ENCODE assay signal across 1 cellular context in the genomic region with DNA sequence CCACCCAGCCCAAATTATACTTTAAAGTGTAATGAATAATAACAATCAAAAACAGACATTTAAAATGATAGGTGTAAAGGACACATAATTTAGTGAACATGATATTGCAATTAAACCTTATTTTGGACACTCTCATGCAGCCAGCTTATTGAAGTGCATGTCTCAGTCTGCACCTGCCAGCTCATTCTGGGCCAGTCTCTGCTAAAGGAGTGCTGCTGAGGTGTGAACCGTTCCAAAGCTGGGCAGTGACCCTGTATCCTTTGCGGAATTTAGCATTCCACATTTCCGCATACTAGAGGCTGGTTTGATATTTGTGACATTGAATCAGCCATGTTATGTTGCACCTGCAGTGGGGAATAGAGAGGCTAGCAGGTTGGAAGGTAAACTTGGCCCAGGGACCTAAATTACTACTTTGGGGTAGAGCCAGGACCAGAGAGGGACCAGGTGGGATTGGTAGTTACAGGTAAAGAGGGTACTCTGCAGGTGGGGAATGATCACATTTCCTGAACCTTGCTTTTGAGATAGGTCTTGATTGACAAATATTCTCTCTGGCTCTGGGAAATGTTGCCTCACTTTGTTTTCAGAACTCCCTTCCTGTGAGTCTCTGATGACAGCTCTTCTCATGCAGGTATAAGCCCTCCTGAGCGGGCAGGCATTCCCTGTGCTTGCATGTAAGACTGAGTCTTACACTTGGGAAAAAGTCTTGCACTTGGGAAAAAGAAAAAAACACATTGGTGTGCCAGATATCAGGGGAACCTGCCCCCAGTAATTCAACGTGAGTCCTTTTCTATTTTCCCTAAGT.
TF ChIP-seq lines count a peak whose summit lies in the region.

No MANE protein-coding gene starts in this region.

TF ChIP-seq in HepG2, 621 proteins besides CTCF, POLR2A, EP300 and RAD21 (continued from another document):
- TF ChIP-seq, protein P1, sequence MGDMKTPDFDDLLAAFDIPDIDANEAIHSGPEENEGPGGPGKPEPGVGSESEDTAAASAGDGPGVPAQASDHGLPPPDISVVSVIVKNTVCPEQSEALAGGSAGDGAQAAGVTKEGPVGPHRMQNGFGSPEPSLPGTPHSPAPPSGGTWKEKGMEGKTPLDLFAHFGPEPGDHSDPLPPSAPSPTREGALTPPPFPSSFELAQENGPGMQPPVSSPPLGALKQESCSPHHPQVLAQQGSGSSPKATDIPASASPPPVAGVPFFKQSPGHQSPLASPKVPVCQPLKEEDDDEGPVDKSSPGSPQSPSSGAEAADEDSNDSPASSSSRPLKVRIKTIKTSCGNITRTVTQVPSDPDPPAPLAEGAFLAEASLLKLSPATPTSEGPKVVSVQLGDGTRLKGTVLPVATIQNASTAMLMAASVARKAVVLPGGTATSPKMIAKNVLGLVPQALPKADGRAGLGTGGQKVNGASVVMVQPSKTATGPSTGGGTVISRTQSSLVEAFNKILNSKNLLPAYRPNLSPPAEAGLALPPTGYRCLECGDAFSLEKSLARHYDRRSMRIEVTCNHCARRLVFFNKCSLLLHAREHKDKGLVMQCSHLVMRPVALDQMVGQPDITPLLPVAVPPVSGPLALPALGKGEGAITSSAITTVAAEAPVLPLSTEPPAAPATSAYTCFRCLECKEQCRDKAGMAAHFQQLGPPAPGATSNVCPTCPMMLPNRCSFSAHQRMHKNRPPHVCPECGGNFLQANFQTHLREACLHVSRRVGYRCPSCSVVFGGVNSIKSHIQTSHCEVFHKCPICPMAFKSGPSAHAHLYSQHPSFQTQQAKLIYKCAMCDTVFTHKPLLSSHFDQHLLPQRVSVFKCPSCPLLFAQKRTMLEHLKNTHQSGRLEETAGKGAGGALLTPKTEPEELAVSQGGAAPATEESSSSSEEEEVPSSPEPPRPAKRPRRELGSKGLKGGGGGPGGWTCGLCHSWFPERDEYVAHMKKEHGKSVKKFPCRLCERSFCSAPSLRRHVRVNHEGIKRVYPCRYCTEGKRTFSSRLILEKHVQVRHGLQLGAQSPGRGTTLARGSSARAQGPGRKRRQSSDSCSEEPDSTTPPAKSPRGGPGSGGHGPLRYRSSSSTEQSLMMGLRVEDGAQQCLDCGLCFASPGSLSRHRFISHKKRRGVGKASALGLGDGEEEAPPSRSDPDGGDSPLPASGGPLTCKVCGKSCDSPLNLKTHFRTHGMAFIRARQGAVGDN (CRISPR knock-in tag; IDR thresholded peaks at IDR 0.05), result no peak
- TF ChIP-seq, protein P2, sequence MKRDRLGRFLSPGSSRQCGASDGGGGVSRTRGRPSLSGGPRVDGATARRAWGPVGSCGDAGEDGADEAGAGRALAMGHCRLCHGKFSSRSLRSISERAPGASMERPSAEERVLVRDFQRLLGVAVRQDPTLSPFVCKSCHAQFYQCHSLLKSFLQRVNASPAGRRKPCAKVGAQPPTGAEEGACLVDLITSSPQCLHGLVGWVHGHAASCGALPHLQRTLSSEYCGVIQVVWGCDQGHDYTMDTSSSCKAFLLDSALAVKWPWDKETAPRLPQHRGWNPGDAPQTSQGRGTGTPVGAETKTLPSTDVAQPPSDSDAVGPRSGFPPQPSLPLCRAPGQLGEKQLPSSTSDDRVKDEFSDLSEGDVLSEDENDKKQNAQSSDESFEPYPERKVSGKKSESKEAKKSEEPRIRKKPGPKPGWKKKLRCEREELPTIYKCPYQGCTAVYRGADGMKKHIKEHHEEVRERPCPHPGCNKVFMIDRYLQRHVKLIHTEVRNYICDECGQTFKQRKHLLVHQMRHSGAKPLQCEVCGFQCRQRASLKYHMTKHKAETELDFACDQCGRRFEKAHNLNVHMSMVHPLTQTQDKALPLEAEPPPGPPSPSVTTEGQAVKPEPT (CRISPR knock-in tag; IDR thresholded peaks at IDR 0.05; ENCODE audit: low read depth), result no peak
- TF ChIP-seq, protein P3, sequence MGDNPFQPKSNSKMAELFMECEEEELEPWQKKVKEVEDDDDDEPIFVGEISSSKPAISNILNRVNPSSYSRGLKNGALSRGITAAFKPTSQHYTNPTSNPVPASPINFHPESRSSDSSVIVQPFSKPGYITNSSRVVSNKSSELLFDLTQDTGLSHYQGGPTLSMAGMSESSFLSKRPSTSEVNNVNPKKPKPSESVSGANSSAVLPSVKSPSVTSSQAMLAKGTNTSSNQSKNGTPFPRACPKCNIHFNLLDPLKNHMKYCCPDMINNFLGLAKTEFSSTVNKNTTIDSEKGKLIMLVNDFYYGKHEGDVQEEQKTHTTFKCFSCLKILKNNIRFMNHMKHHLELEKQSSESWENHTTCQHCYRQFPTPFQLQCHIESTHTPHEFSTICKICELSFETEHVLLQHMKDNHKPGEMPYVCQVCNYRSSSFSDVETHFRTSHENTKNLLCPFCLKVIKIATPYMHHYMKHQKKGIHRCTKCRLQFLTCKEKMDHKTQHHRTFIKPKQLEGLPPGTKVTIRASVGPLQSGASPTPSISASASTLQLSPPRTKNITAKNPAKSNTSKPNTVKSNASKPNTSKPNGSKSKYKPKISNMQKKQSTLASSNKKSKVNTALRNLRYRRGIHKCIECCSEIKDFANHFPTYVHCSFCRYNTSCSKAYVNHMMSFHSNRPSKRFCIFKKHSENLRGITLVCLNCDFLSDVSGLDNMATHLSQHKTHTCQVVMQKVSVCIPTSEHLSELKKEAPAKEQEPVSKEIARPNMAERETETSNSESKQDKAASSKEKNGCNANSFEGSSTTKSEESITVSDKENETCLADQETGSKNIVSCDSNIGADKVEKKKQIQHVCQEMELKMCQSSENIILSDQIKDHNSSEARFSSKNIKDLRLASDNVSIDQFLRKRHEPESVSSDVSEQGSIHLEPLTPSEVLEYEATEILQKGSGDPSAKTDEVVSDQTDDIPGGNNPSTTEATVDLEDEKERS (CRISPR knock-in tag; IDR thresholded peaks at IDR 0.05), result 0 out of 2 replicates have a peak, but pooled peaks have one; percentile 0
- no peak for TF ChIP-seq HNRNPH1 (optimal IDR thresholded peaks at IDR 0.05; ENCODE audit: low read depth, low read length)
- no peak for TF ChIP-seq SRY (CRISPR knock-in tag; IDR thresholded peaks at IDR 0.05)
- TF ChIP-seq GTF2F1 (IDR thresholded peaks at IDR 0.05; ENCODE audit: low read length), result no peak
- TF ChIP-seq ZNF30 (CRISPR knock-in tag; IDR thresholded peaks at IDR 0.05), result no peak
- no peak for TF ChIP-seq ZSCAN31 (CRISPR knock-in tag; IDR thresholded peaks at IDR 0.05; ENCODE audit: low read depth)
- TF ChIP-seq ATRX (CRISPR knock-in tag; IDR thresholded peaks at IDR 0.05; ENCODE audit: borderline replicate concordance), result no peak
- TF ChIP-seq SMARCE1 (IDR thresholded peaks at IDR 0.05; ENCODE audit: borderline replicate concordance), result no peak
- TF ChIP-seq NFE2 (CRISPR knock-in tag; IDR thresholded peaks at IDR 0.05), result no peak
- no peak for TF ChIP-seq SMAD3 (CRISPR knock-in tag; IDR thresholded peaks at IDR 0.05)
- no peak for TF ChIP-seq ZNF839 (CRISPR knock-in tag; IDR thresholded peaks at IDR 0.05; ENCODE audit: borderline replicate concordance)
- TF ChIP-seq POLR2AphosphoS5 (IDR thresholded peaks at IDR 0.05; ENCODE audit: low read depth, low read length), result no peak
- TF ChIP-seq ZNF557 (CRISPR knock-in tag; IDR thresholded peaks at IDR 0.05), result no peak
- TF ChIP-seq ZNF234 (CRISPR knock-in tag; conservative IDR thresholded peaks at IDR 0.05), result no peak
- TF ChIP-seq, protein P4, sequence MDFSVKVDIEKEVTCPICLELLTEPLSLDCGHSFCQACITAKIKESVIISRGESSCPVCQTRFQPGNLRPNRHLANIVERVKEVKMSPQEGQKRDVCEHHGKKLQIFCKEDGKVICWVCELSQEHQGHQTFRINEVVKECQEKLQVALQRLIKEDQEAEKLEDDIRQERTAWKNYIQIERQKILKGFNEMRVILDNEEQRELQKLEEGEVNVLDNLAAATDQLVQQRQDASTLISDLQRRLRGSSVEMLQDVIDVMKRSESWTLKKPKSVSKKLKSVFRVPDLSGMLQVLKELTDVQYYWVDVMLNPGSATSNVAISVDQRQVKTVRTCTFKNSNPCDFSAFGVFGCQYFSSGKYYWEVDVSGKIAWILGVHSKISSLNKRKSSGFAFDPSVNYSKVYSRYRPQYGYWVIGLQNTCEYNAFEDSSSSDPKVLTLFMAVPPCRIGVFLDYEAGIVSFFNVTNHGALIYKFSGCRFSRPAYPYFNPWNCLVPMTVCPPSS (IDR thresholded peaks at IDR 0.05), result no peak
- no peak for TF ChIP-seq ZNF329 (CRISPR knock-in tag; IDR thresholded peaks at IDR 0.05; ENCODE audit: low read depth)
- no peak for TF ChIP-seq PLRG1 (conservative IDR thresholded peaks at IDR 0.05)
- TF ChIP-seq, protein P5, sequence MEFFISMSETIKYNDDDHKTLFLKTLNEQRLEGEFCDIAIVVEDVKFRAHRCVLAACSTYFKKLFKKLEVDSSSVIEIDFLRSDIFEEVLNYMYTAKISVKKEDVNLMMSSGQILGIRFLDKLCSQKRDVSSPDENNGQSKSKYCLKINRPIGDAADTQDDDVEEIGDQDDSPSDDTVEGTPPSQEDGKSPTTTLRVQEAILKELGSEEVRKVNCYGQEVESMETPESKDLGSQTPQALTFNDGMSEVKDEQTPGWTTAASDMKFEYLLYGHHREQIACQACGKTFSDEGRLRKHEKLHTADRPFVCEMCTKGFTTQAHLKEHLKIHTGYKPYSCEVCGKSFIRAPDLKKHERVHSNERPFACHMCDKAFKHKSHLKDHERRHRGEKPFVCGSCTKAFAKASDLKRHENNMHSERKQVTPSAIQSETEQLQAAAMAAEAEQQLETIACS (CRISPR knock-in tag; IDR thresholded peaks at IDR 0.05), result no peak
- TF ChIP-seq ISX (CRISPR knock-in tag; conservative IDR thresholded peaks at IDR 0.05), result no peak
- no peak for TF ChIP-seq SIN3B (IDR thresholded peaks at IDR 0.05; ENCODE audit: low read length)
- no peak for TF ChIP-seq TRIM24 (CRISPR knock-in tag; IDR thresholded peaks at IDR 0.05)
- TF ChIP-seq HHEX (CRISPR knock-in tag; IDR thresholded peaks at IDR 0.05), result no peak
- no peak for TF ChIP-seq TEAD2 (CRISPR knock-in tag; IDR thresholded peaks at IDR 0.05)
- TF ChIP-seq, protein P6, sequence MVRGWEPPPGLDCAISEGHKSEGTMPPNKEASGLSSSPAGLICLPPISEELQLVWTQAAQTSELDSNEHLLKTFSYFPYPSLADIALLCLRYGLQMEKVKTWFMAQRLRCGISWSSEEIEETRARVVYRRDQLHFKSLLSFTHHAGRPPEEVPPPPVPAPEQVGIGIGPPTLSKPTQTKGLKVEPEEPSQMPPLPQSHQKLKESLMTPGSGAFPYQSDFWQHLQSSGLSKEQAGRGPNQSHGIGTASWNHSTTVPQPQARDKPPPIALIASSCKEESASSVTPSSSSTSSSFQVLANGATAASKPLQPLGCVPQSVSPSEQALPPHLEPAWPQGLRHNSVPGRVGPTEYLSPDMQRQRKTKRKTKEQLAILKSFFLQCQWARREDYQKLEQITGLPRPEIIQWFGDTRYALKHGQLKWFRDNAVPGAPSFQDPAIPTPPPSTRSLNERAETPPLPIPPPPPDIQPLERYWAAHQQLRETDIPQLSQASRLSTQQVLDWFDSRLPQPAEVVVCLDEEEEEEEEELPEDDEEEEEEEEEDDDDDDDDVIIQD (CRISPR knock-in tag; IDR thresholded peaks at IDR 0.05; ENCODE audit: low read depth), result no peak
- TF ChIP-seq ZNF256 (CRISPR knock-in tag; conservative IDR thresholded peaks at IDR 0.05), result no peak
- TF ChIP-seq, protein P7, sequence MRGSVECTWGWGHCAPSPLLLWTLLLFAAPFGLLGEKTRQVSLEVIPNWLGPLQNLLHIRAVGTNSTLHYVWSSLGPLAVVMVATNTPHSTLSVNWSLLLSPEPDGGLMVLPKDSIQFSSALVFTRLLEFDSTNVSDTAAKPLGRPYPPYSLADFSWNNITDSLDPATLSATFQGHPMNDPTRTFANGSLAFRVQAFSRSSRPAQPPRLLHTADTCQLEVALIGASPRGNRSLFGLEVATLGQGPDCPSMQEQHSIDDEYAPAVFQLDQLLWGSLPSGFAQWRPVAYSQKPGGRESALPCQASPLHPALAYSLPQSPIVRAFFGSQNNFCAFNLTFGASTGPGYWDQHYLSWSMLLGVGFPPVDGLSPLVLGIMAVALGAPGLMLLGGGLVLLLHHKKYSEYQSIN (CRISPR knock-in tag; IDR thresholded peaks at IDR 0.05; ENCODE audit: borderline replicate concordance), result no peak
- TF ChIP-seq MBNL3 (CRISPR knock-in tag; conservative IDR thresholded peaks at IDR 0.05), result no peak
- no peak for TF ChIP-seq FOSL1 (CRISPR knock-in tag; IDR thresholded peaks at IDR 0.05; ENCODE audit: borderline replicate concordance)
- TF ChIP-seq MZF1 (CRISPR knock-in tag; IDR thresholded peaks at IDR 0.05; ENCODE audit: borderline replicate concordance), result peak; percentile 81; the same call in 1 of the 2 replicates
- TF ChIP-seq KDM2A (CRISPR knock-in tag; IDR thresholded peaks at IDR 0.05; ENCODE audit: borderline replicate concordance, low read depth), result no peak
- no peak for TF ChIP-seq RFX1 (IDR thresholded peaks at IDR 0.05)
- TF ChIP-seq U2AF2 (IDR thresholded peaks at IDR 0.05; ENCODE audit: low read depth, low read length), result no peak
- no peak for TF ChIP-seq NBN (conservative IDR thresholded peaks at IDR 0.05)
- TF ChIP-seq, protein P8, sequence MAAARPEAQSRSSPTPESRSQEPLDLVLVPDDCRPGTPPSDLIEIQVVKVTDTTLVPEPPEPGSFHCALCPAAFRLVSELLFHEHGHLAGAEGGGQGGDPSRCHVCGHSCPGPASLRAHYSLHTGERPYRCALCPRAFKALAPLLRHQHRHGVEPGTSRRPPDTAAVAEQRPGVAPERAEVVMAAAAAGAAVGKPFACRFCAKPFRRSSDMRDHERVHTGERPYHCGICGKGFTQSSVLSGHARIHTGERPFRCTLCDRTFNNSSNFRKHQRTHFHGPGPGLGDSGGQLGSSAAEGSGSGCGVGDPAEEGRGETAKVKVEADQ (CRISPR knock-in tag; IDR thresholded peaks at IDR 0.05; ENCODE audit: borderline replicate concordance), result no peak
- no peak for TF ChIP-seq HMG20A (CRISPR knock-in tag; IDR thresholded peaks at IDR 0.05; ENCODE audit: borderline replicate concordance)
- TF ChIP-seq, protein P9, sequence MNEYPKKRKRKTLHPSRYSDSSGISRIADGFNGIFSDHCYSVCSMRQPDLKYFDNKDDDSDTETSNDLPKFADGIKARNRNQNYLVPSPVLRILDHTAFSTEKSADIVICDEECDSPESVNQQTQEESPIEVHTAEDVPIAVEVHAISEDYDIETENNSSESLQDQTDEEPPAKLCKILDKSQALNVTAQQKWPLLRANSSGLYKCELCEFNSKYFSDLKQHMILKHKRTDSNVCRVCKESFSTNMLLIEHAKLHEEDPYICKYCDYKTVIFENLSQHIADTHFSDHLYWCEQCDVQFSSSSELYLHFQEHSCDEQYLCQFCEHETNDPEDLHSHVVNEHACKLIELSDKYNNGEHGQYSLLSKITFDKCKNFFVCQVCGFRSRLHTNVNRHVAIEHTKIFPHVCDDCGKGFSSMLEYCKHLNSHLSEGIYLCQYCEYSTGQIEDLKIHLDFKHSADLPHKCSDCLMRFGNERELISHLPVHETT (CRISPR knock-in tag; conservative IDR thresholded peaks at IDR 0.05), result no peak
- no peak for TF ChIP-seq ZBTB42 (CRISPR knock-in tag; IDR thresholded peaks at IDR 0.05)
- TF ChIP-seq, protein P10, sequence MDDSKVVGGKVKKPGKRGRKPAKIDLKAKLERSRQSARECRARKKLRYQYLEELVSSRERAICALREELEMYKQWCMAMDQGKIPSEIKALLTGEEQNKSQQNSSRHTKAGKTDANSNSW (CRISPR knock-in tag; IDR thresholded peaks at IDR 0.05; ENCODE audit: borderline replicate concordance), result no peak
- TF ChIP-seq ZBTB21 (CRISPR knock-in tag; IDR thresholded peaks at IDR 0.05), result no peak
